Comparison of ENCODE assay signal across 8 cellular contexts in the genomic region with DNA sequence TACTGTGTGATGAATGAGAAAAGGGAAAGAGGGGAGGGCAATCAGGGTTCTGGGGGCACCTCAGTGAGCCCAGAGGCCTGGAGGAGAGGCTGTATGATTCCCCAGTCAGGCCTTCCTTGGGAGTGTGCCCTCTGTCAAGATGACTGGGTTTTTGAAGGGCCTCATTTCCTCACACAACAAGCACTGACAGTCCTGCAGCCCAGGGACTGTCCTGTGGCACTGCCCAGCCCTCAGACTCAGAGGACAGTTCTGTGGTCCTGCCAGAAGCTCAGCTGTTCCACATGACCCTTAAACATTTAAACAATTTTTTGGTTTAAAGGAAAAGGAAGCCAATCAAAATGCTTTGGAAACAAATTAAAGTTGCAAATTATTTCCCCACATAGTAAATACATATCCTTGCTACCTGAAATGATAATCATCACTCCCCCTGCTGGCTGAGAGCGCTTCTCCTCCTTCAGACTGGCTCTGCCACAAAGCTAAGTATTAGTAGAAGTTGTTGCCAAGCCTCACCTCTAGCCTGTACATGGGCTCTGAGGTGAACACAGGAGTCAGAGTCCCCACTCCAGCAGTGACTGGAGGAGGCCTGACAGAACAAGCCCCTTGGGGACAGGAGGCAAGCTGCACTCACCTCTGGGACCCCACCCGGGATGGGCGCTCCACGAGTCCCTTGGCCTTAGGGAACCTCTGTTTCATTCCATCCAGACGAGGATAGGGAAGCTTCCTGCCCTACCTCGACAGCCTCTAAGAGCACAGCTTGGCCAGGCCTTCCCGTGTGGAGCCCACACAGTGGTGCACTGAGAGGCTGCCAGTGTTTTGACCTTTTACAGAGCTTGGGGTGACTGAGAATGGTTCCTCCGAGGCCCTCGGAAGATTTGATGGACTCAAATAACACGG.
DNase-seq lines count a peak whose midpoint lies in the region; ATAC-seq and TF ChIP-seq lines count a peak whose summit lies in the region.

No MANE protein-coding gene starts in this region.

- no peak for ATAC-seq in HG03139 (IDR thresholded peaks at IDR 0.05; ENCODE audit: unreplicated experiment)

- CTCF ChIA-PET in MCF 10A (lab: Yijun Ruan, JAX): interaction anchor here (0.5 to 3.3 kb wide), 24 partner anchors 8 to 370 kb away, joined by 3 to 22 read pairs (median 4); no protein-coding TSS in a partner anchor

- peaks cover 19% of the 10 kb centered on the region for H3K9me3 Mint-ChIP-seq in MCF 10A (ENCODE audit: unreplicated experiment)
- peaks cover 14% of the 10 kb centered on the region for H3K9me3 Mint-ChIP-seq in type B pancreatic cell
- H3K9me3 Mint-ChIP-seq in endothelial cell (ENCODE audit: unreplicated experiment): no peaks in the 10 kb centered on the region

- intact Hi-C loops in MCF 10A (cut with micrococcal nuclease): loop anchor here (1.0 to 5.0 kb wide), 5 partner anchors 43 to 373 kb away; a partner anchor contains a TSS

- peak; percentile 44; the same call in 1 of the 2 replicates for TF ChIP-seq CTCF in GM12874 (IDR thresholded peaks at IDR 0.05; ENCODE audit: insufficient read depth, low read depth, low read length)
- TF ChIP-seq CTCF in MCF 10A (IDR thresholded peaks at IDR 0.05; ENCODE audit: unreplicated experiment): peak; percentile 52
- peak; percentile 71 for TF ChIP-seq CTCF in type B pancreatic cell (conservative IDR thresholded peaks at IDR 0.05)
- no peak for TF ChIP-seq CTCF in endothelial cell (IDR thresholded peaks at IDR 0.05; ENCODE audit: unreplicated experiment)

- H3K4me3 Mint-ChIP-seq in MCF 10A (ENCODE audit: unreplicated experiment) (no peak overlapping the region), type B pancreatic cell (no peak overlapping the region), endothelial cell (ENCODE audit: unreplicated experiment) (no peak overlapping the region)

- H3K27me3 Mint-ChIP-seq in MCF 10A (ENCODE audit: insufficient read depth, unreplicated experiment) (no peaks in the 10 kb centered on the region), type B pancreatic cell (no peaks in the 10 kb centered on the region), endothelial cell (ENCODE audit: unreplicated experiment) (peaks cover 4% of the 10 kb centered on the region)

- H3K4me1 Mint-ChIP-seq in MCF 10A (ENCODE audit: insufficient read depth, unreplicated experiment) (no peaks in the 10 kb centered on the region), type B pancreatic cell (ENCODE audit: unreplicated experiment) (peaks cover 5% of the 10 kb centered on the region), endothelial cell (ENCODE audit: unreplicated experiment) (peaks cover 12% of the 10 kb centered on the region)

- BruUV-seq in MCF 10A (replicated peaks; lab: Mats Ljungman, UMichigan): no TSS peak

- H3K36me3 Mint-ChIP-seq in MCF 10A (ENCODE audit: insufficient read depth, unreplicated experiment): peaks cover 30% of the 10 kb centered on the region
- H3K36me3 Mint-ChIP-seq in type B pancreatic cell: peaks cover 29% of the 10 kb centered on the region
- peaks cover 19% of the 10 kb centered on the region for H3K36me3 Mint-ChIP-seq in endothelial cell (ENCODE audit: low read depth, unreplicated experiment)

- DNase-seq in Ammon's horn (ENCODE audit: low spot score): peak; percentile 40
- peak; percentile 3 for DNase-seq in RKO (ENCODE audit: low spot score)
- peak; percentile 54 for DNase-seq in MCF 10A (ENCODE audit: unreplicated experiment)
- peak; percentile 66 for DNase-seq in left kidney (ENCODE audit: low read depth, low spot score)
- no peak for DNase-seq in type B pancreatic cell (ENCODE audit: extremely low spot score, unreplicated experiment)
- DNase-seq in endothelial cell (ENCODE audit: low spot score): no peak

- H3K27ac Mint-ChIP-seq in MCF 10A (ENCODE audit: low read depth, unreplicated experiment) (no peak overlapping the region), type B pancreatic cell (no peak overlapping the region), endothelial cell (ENCODE audit: unreplicated experiment) (no peak overlapping the region)

- POLR2A ChIA-PET in MCF 10A (lab: Yijun Ruan, JAX): interaction anchor here (0.5 to 1.9 kb wide), 4 partner anchors 90 to 118 kb away, joined by 3 to 4 read pairs (median 4); no protein-coding TSS in a partner anchor

Comparison
In these comparisons a context has a peak if more than half of its experiments do, and no peak if none do; other contexts are left out.
1. DNase-seq: peak in Ammon's horn (single experiment), RKO (single experiment), MCF 10A (single experiment) and left kidney (single experiment); none in type B pancreatic cell (single experiment) and endothelial cell (single experiment).